ENCODE assay signal across 11 cellular contexts in genomic region chr5:166370928-166371690, GRCh38.
DNase-seq lines count a peak whose midpoint lies in the region; TF ChIP-seq lines count a peak whose summit lies in the region.
"Had no signal": no experiment of that assay in that cellular context is flagged by ENCODE, and none has a peak within 500 bp of the region (broad histone marks: within the 10 kb centered on the region; RNA-seq: fewer than 3 reads in every experiment).

No MANE protein-coding gene starts in this region.

- H3K27ac ChIP-seq in PC-9 (no peak overlapping the region), suprapubic skin (no peak overlapping the region), uterus (no peak overlapping the region)
- H3K27ac ChIP-seq: C4-2B had no signal

- H3K4me1 ChIP-seq in PC-9 (replicated peaks; ENCODE audit: insufficient read depth) (no peaks in the 10 kb centered on the region), suprapubic skin (no peaks in the 10 kb centered on the region), uterus (no peaks in the 10 kb centered on the region)

- intact Hi-C loops in activated CD4-positive, alpha-beta T cell treated with anti-CD3 and anti-CD28 coated beads, Interleukin-2, amount 10 ng/mL, durations not matched to agents 24 days and 14 days (cut with micrococcal nuclease), result no loop called here
- intact Hi-C loops in PC-9 (cut with micrococcal nuclease; ENCODE audit: unreplicated experiment) (no loop called here), uterus (cut with DNase I; ENCODE audit: low total_unique reads) (no loop called here)

- peak overlapping the region; percentile 76 for H3K4me2 ChIP-seq in PC-9

- no peaks in the 10 kb centered on the region for H3F3A ChIP-seq in PC-9 (ENCODE audit: insufficient read depth, low read depth)

- no TSS peak for BruUV-seq in PC-9 (replicated peaks; lab: Mats Ljungman, UMichigan)

- no peaks in the 10 kb centered on the region for H3K36me3 ChIP-seq in PC-9 (ENCODE audit: low read depth)
- H3K36me3 ChIP-seq in suprapubic skin, result no peaks in the 10 kb centered on the region
- no peaks in the 10 kb centered on the region for H3K36me3 ChIP-seq in uterus

- H2AFZ ChIP-seq in PC-9, result peak overlapping the region; percentile 85

- no peak for TF ChIP-seq CTCF in PC-9 (conservative IDR thresholded peaks at IDR 0.05)
- no peak for TF ChIP-seq CTCF in fibroblast of pulmonary artery (IDR thresholded peaks at IDR 0.05; ENCODE audit: low read length, missing control alignments)
- no peak for TF ChIP-seq CTCF in suprapubic skin (IDR thresholded peaks at IDR 0.05)
- TF ChIP-seq CTCF in uterus (IDR thresholded peaks at IDR 0.05), result no peak

- no peaks in the 10 kb centered on the region for H3K36me3 Mint-ChIP-seq in activated CD4-positive, alpha-beta T cell treated with anti-CD3 and anti-CD28 coated beads, Interleukin-2, amount 10 ng/mL, durations not matched to agents 24 days and 14 days (ENCODE audit: low read depth)
- H3K36me3 Mint-ChIP-seq: naive thymus-derived CD4-positive, alpha-beta T cell had no signal

- H3K4me3 ChIP-seq in PC-9 (peak overlapping the region; percentile 61), fibroblast of pulmonary artery (replicated peaks; ENCODE audit: low read depth, low read length) (peak overlapping the region; percentile 18), suprapubic skin (peak overlapping the region; percentile 22), uterus (peak overlapping the region in 1 of 2 donors; percentile 34)

- no peaks in the 10 kb centered on the region for H3K27me3 Mint-ChIP-seq in activated CD4-positive, alpha-beta T cell treated with anti-CD3 and anti-CD28 coated beads, Interleukin-2, amount 10 ng/mL, durations not matched to agents 24 days and 14 days
- H3K27me3 Mint-ChIP-seq: naive thymus-derived CD4-positive, alpha-beta T cell had no signal

- CTCF ChIA-PET in PC-9 (lab: Charles Lee), result no interaction called here

- H3K9me3 ChIP-seq in PC-9 (ENCODE audit: insufficient read depth, low read depth), result no peaks in the 10 kb centered on the region
- H3K9me3 ChIP-seq in suprapubic skin, result no peaks in the 10 kb centered on the region
- no peaks in the 10 kb centered on the region for H3K9me3 ChIP-seq in uterus

- no peak for DNase-seq in activated CD4-positive, alpha-beta T cell treated with anti-CD3 and anti-CD28 coated beads, Interleukin-2, amount 10 ng/mL, durations not matched to agents 24 days and 14 days
- no peak for DNase-seq in activated CD4-positive, alpha-beta T cell treated with anti-CD3 and anti-CD28 coated beads for 48 hours
- DNase-seq in PC-9, result no peak
- DNase-seq in fibroblast of pulmonary artery (ENCODE audit: low read depth), result peak; percentile 13
- DNase-seq in suprapubic skin (ENCODE audit: low spot score in 2 of 2), result no peak
- DNase-seq in D341Med (ENCODE audit: low spot score), result no peak
- no peak for DNase-seq in activated CD4-positive, CD25-positive, alpha-beta regulatory T cell (lab: John Stamatoyannopoulos, UW)
- no peak for DNase-seq in uterus
- DNase-seq: naive thymus-derived CD4-positive, alpha-beta T cell; NCI-H446 had no signal

- WGBS in suprapubic skin, result 71% methylated on average over 6 of the region's 6 CpGs

- TF ChIP-seq POLR2A in suprapubic skin (IDR thresholded peaks at IDR 0.05), result no peak
- no peak for TF ChIP-seq POLR2A in uterus (IDR thresholded peaks at IDR 0.05)

- TF ChIP-seq EP300 in suprapubic skin (IDR thresholded peaks at IDR 0.05), result no peak

- H3K9me3 Mint-ChIP-seq in activated CD4-positive, alpha-beta T cell treated with anti-CD3 and anti-CD28 coated beads, Interleukin-2, amount 10 ng/mL, durations not matched to agents 24 days and 14 days, result no peaks in the 10 kb centered on the region

- peak overlapping the region; percentile 30 for H3K4me3 Mint-ChIP-seq in activated CD4-positive, alpha-beta T cell treated with anti-CD3 and anti-CD28 coated beads, Interleukin-2, amount 10 ng/mL, durations not matched to agents 24 days and 14 days

- H3K79me2 ChIP-seq in PC-9 (ENCODE audit: low read depth), result no peaks in the 10 kb centered on the region

- no peaks in the 10 kb centered on the region; the same call in 1 of the 2 replicates for H3K9me2 ChIP-seq in PC-9 (ENCODE audit: insufficient read depth)

- no peak overlapping the region for H3K27ac Mint-ChIP-seq in activated CD4-positive, alpha-beta T cell treated with anti-CD3 and anti-CD28 coated beads, Interleukin-2, amount 10 ng/mL, durations not matched to agents 24 days and 14 days
- H3K27ac Mint-ChIP-seq: naive thymus-derived CD4-positive, alpha-beta T cell had no signal

- H3K4me1 Mint-ChIP-seq in activated CD4-positive, alpha-beta T cell treated with anti-CD3 and anti-CD28 coated beads, Interleukin-2, amount 10 ng/mL, durations not matched to agents 24 days and 14 days, result peaks cover 2% of the 10 kb centered on the region

- no peaks in the 10 kb centered on the region for H4K20me1 ChIP-seq in PC-9 (ENCODE audit: insufficient read depth)

- H3K27me3 ChIP-seq in PC-9 (ENCODE audit: insufficient read depth, low read depth), result no peaks in the 10 kb centered on the region
- H3K27me3 ChIP-seq in suprapubic skin, result no peaks in the 10 kb centered on the region
- H3K27me3 ChIP-seq in uterus, result no peaks in the 10 kb centered on the region

- POLR2A ChIA-PET in PC-9 (lab: Charles Lee; ENCODE audit: unreplicated experiment), result interaction anchor here (0.5 kb wide), 1 partner anchor 924 kb away, joined by 3 read pairs; no protein-coding TSS in a partner anchor
